Comparison of ENCODE assay signal across 16 cellular contexts in the genomic region with DNA sequence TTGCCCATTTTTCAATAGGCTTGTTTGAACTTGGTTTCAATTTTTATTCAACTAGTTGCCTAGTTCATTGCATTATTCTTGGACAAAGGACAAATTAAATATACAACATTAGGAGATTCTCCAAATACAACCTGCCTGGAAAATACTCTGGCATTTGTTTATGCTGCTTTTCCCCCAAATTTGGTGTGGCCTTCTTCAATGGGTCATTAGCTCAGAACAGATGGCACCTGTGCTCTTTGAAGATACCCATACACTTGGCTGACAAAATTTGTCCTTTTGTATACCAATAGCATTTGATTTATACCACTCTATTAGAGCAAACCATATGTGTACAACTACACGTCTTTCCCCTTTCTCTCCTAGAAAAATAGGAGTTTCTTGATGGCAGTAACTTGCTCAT. TPM values are rescaled to one million over a fixed set of nuclear protein-coding genes. Genes with fewer than 3 reads are reported as not detected.
A peak's percentile ranks its signal among the peaks of the same experiment; 100 is the strongest.
DNase-seq lines count a peak whose midpoint lies in the region; ATAC-seq, FAIRE-seq and TF ChIP-seq lines count a peak whose summit lies in the region.
"Had no signal": no experiment of that assay in that cellular context is flagged by ENCODE, and none has a peak within 500 bp of the region (broad histone marks: within the 10 kb centered on the region; RNA-seq: fewer than 3 reads in every experiment).

No MANE protein-coding gene starts in this region.

- H4K20me1 ChIP-seq in BLaER1 treated with 17β-estradiol and CSF1 and Interleukin-3, amounts not matched to agents 10 nM and 100 nM: peaks cover 0 to 57% (median 0%) of the 10 kb centered on the region in 11 experiments; a peak in 7 of 22 replicates

- H3K9me3 ChIP-seq in BLaER1 treated with 17β-estradiol and CSF1 and Interleukin-3, amounts not matched to agents 10 nM and 100 nM (replicated peaks in 1 of 11): peaks cover 24 to 35% (median 29%) of the 10 kb centered on the region in 11 experiments

- H3K4me1 ChIP-seq in BLaER1 treated with 17β-estradiol and CSF1 and Interleukin-3, amounts not matched to agents 10 nM and 100 nM: peaks cover 19 to 30% (median 25%) of the 10 kb centered on the region in 10 experiments

- H3K9ac ChIP-seq in BLaER1 treated with 17β-estradiol and CSF1 and Interleukin-3, amounts not matched to agents 10 nM and 100 nM: no peak overlapping the region

- peaks cover 32% of the 10 kb centered on the region for H3K36me3 Mint-ChIP-seq in activated naive CD8-positive, alpha-beta T cell
- peaks cover 32% of the 10 kb centered on the region for H3K36me3 Mint-ChIP-seq in memory B cell

- no peak for FAIRE-seq in GM12892 (lab: Jason Lieb, UNC)

- TF ChIP-seq CTCF in GM12865 (IDR thresholded peaks at IDR 0.05; ENCODE audit: insufficient read depth, low read depth, low read length, missing control alignments): no peak

- H3K4me3 Mint-ChIP-seq in activated naive CD8-positive, alpha-beta T cell: peak overlapping the region; percentile 57
- H3K4me3 Mint-ChIP-seq in memory B cell: no peak overlapping the region

- ATAC-seq in memory B cell (ENCODE audit: low read depth) (no peak), GM18498 (IDR thresholded peaks at IDR 0.05; ENCODE audit: unreplicated experiment) (no peak)
- ATAC-seq: foreskin keratinocyte, sciatic nerve had no signal

- no peak for TF ChIP-seq POLR2A in GM12892 (IDR thresholded peaks at IDR 0.05; ENCODE audit: low read depth, low read length)

- peak overlapping the region in 6 of 11 experiments; percentile 3 to 96 (median 79); a peak in 7 of 22 replicates for H3K4me2 ChIP-seq in BLaER1 treated with 17β-estradiol and CSF1 and Interleukin-3, amounts not matched to agents 10 nM and 100 nM

- peaks cover 9% of the 10 kb centered on the region for H3K9me3 Mint-ChIP-seq in activated naive CD8-positive, alpha-beta T cell (ENCODE audit: low read depth)
- peaks cover 8% of the 10 kb centered on the region for H3K9me3 Mint-ChIP-seq in memory B cell

- H3K27me3 ChIP-seq in BLaER1 treated with 17β-estradiol and CSF1 and Interleukin-3, amounts not matched to agents 10 nM and 100 nM: peaks cover 0 to 3% (median 0%) of the 10 kb centered on the region in 11 experiments; a peak in 3 of 22 replicates
- H3K27me3 ChIP-seq: foreskin keratinocyte had no signal

- H3K27ac ChIP-seq in BLaER1 treated with 17β-estradiol and CSF1 and Interleukin-3, amounts not matched to agents 10 nM and 100 nM: no peak overlapping the region
- H3K27ac ChIP-seq: C4-2B, foreskin keratinocyte had no signal

- H3K36me3 ChIP-seq in BLaER1 treated with 17β-estradiol and CSF1 and Interleukin-3, amounts not matched to agents 10 nM and 100 nM: peaks cover 15 to 58% (median 32%) of the 10 kb centered on the region in 11 experiments; a peak in 21 of 22 replicates

- H3K4me1 Mint-ChIP-seq in activated naive CD8-positive, alpha-beta T cell (ENCODE audit: low read depth): peaks cover 41% of the 10 kb centered on the region
- H3K4me1 Mint-ChIP-seq in memory B cell: peaks cover 16% of the 10 kb centered on the region

- DNase-seq in GM12865 (ENCODE audit: low read depth): no peak
- DNase-seq in memory B cell (ENCODE audit: low spot score in 2 of 2): no peak
- no peak for DNase-seq in GM12892 (ENCODE audit: insufficient read length)
- no peak for DNase-seq in NCI-H1417 (lab: John Stamatoyannopoulos, UW)
- DNase-seq in foreskin melanocyte: no peak
- DNase-seq: activated CD8-positive, alpha-beta memory T cell treated with anti-CD3 and anti-CD28 coated beads, Interleukin-2, amount 50 U/mL, for 48 hours; anterior cingulate cortex; effector CD4-positive, alpha-beta T cell; foreskin keratinocyte; NCI-H510A; RPMI8226 had no signal

- H3K27me3 Mint-ChIP-seq in activated naive CD8-positive, alpha-beta T cell: no peaks in the 10 kb centered on the region
- H3K27me3 Mint-ChIP-seq in memory B cell: no peaks in the 10 kb centered on the region

- no peak overlapping the region for H3K4me3 ChIP-seq in BLaER1 treated with 17β-estradiol and CSF1 and Interleukin-3, amounts not matched to agents 10 nM and 100 nM
- peak overlapping the region; percentile 92 for H3K4me3 ChIP-seq in GM12865 (ENCODE audit: low read depth, low read length)

- H3K27ac Mint-ChIP-seq in activated naive CD8-positive, alpha-beta T cell: peak overlapping the region; percentile 46
- H3K27ac Mint-ChIP-seq in memory B cell: peak overlapping the region; percentile 99

RNA-seq across cellular contexts. Expression of a gene that starts 35.7 kb away (rescaled TPM):
- polyA plus RNA-seq in GM12892 (2012; ENCODE audit: missing spikeins): 56.2 TPM

RNA-seq across cellular contexts. Expression of a gene that starts 35.9 kb away (rescaled TPM):
- 3.6 TPM for polyA plus RNA-seq in GM12892 (2012; ENCODE audit: missing spikeins)

RNA-seq across cellular contexts. Expression of a gene that starts 46.4 kb away (rescaled TPM):
- 0.28 TPM for polyA plus RNA-seq in GM12892 (2012; ENCODE audit: missing spikeins)
- polyA plus RNA-seq: foreskin keratinocyte had no signal
